ENCODE assay signal across 9 cellular contexts in genomic region chr9:135501261-135502167, GRCh38. TPM values are rescaled to one million over a fixed set of nuclear protein-coding genes. Genes with fewer than 3 reads are reported as not detected.
DNase-seq lines count a peak whose midpoint lies in the region; FAIRE-seq and TF ChIP-seq lines count a peak whose summit lies in the region.
"Had no signal": no experiment of that assay in that cellular context is flagged by ENCODE, and none has a peak within 500 bp of the region (broad histone marks: within the 10 kb centered on the region; RNA-seq: fewer than 3 reads in every experiment).

No MANE protein-coding gene starts in this region.

- H3K36me3 Mint-ChIP-seq in Caco-2 (ENCODE audit: insufficient read depth, unreplicated experiment) = peaks cover 38% of the 10 kb centered on the region

- BruUV-seq in Caco-2 (replicated peaks; lab: Mats Ljungman, UMichigan) = no TSS peak

- POLR2A ChIA-PET in Caco-2 (lab: Charles Lee) = no interaction called here

- H3K4me1 ChIP-seq in Caco-2 = peaks cover 12% of the 10 kb centered on the region; the same call in 1 of the 2 replicates
- peaks cover 1 to 38% (median 31%) of the 10 kb centered on the region in 5 donors for H3K4me1 ChIP-seq in subcutaneous abdominal adipose tissue (ENCODE audit: control insufficient read depth in 5 of 5, insufficient read depth in 5 of 5, low read length in 5 of 5)

- H3K27me3 Mint-ChIP-seq in Caco-2 (ENCODE audit: insufficient read depth, unreplicated experiment) = no peaks in the 10 kb centered on the region

- H3K9me3 ChIP-seq in Caco-2 (no peaks in the 10 kb centered on the region), subcutaneous abdominal adipose tissue (ENCODE audit: control insufficient read depth in 5 of 5, low read length in 5 of 5) (no peaks in the 10 kb centered on the region)

- H3K4me3 ChIP-seq in Caco-2 (ENCODE audit: low read depth, low read length) (peak overlapping the region; percentile 91), astrocyte of the spinal cord (ENCODE audit: low read depth, low read length) (peak overlapping the region; percentile 77), subcutaneous abdominal adipose tissue (ENCODE audit: low read depth in 1 of 5, low read length in 5 of 5) (peak overlapping the region; percentile 59 to 93 (median 85))

- H3K4me3 Mint-ChIP-seq in Caco-2 (ENCODE audit: unreplicated experiment) = peak overlapping the region; percentile 75

- no peak for TF ChIP-seq CTCF in Caco-2 (IDR thresholded peaks at IDR 0.05; ENCODE audit: insufficient read depth in 1 of 2, low read depth in 1 of 2, low read length in 1 of 2, severe bottlenecking in 1 of 2, unreplicated experiment in 1 of 2)
- no peak for TF ChIP-seq CTCF in astrocyte of the spinal cord (IDR thresholded peaks at IDR 0.05; ENCODE audit: low read depth, low read length)

- peak overlapping the region; percentile 8 to 93 (median 93) for H3K9ac ChIP-seq in subcutaneous abdominal adipose tissue (ENCODE audit: low read length in 5 of 5)

- no peaks in the 10 kb centered on the region for H3K27me3 ChIP-seq in Caco-2 (replicated peaks; ENCODE audit: control insufficient read depth, insufficient read depth, low read length)
- no peaks in the 10 kb centered on the region for H3K27me3 ChIP-seq in subcutaneous abdominal adipose tissue (ENCODE audit: control insufficient read depth in 5 of 5, insufficient read depth in 4 of 5, low read length in 5 of 5)

- H3K36me3 ChIP-seq in Caco-2 (ENCODE audit: control insufficient read depth, insufficient read depth, low read length) = peaks cover 9% of the 10 kb centered on the region
- H3K36me3 ChIP-seq in subcutaneous abdominal adipose tissue (ENCODE audit: control insufficient read depth in 5 of 5, insufficient read depth in 5 of 5, low read length in 5 of 5) = peaks cover 0 to 35% (median 26%) of the 10 kb centered on the region in 5 donors

- H3K4me1 Mint-ChIP-seq in Caco-2 (ENCODE audit: low read depth, unreplicated experiment) = no peaks in the 10 kb centered on the region

- H3K9me3 Mint-ChIP-seq in Caco-2 (ENCODE audit: unreplicated experiment) = no peaks in the 10 kb centered on the region

- in situ Hi-C loops in astrocyte of the spinal cord (cut with HindIII; ENCODE audit: low sequenced_read_pairs) = no loop called here
- in situ Hi-C loops in G401 (cut with HindIII; ENCODE audit: low sequenced_read_pairs) = no loop called here

- DNase-seq in Caco-2 (peak in 1 of 2 experiments; percentile 65), HTR-8/SVneo (ENCODE audit: insufficient read length, low spot score) (peak; percentile 44), astrocyte of the spinal cord (ENCODE audit: low read depth, low spot score) (peak; percentile 50), iris pigment epithelial cell (ENCODE audit: low read depth) (peak; percentile 74), G401 (ENCODE audit: low spot score) (no peak), GDM1 (lab: John Stamatoyannopoulos, UW) (no peak)
- no peak for DNase-seq in activated CD4-positive, CD25-positive, alpha-beta regulatory T cell treated with anti-CD3 and anti-CD28 coated beads, Interleukin-2, amount 50 U/mL, for 72 hours

- no peak overlapping the region for H3K27ac Mint-ChIP-seq in Caco-2 (ENCODE audit: unreplicated experiment)

- intact Hi-C loops in Caco-2 (cut with micrococcal nuclease; ENCODE audit: unreplicated experiment) = loop anchor here (2.0 kb wide), 1 partner anchor 21 kb away; no protein-coding TSS in a partner anchor

- CTCF ChIA-PET in Caco-2 (lab: Charles Lee) = no interaction called here

- no peak for FAIRE-seq in HTR-8/SVneo (lab: Jason Lieb, UNC)

- no peak overlapping the region for H3K27ac ChIP-seq in subcutaneous abdominal adipose tissue (ENCODE audit: low read depth, low read length)

RNA-seq across cellular contexts. Expression of gene MRPS2, which starts 1.0 kb away (rescaled TPM):
- 65.5 and 66.9 TPM in 2 replicates for total RNA-seq in Caco-2 (2022)
- total RNA-seq in G401 (2014; rRNA removed; shearing (Covaris generic)) = 32.7 and 53.5 TPM in 2 replicates

RNA-seq across cellular contexts. Expression of gene LCN1, which starts 19.7 kb away (rescaled TPM):
- not detected in 2 replicates for total RNA-seq in Caco-2 (2022)
- not detected in 2 replicates for total RNA-seq in G401 (2014; rRNA removed; shearing (Covaris generic))
- total RNA-seq: M059J had no signal

RNA-seq across cellular contexts. Expression of gene PPP1R26, which starts 21.9 kb away (rescaled TPM):
- 23.7 and 24.3 TPM in 2 replicates for total RNA-seq in Caco-2 (2022)
- 13.7 and 17.9 TPM in 2 replicates for total RNA-seq in G401 (2014; rRNA removed; shearing (Covaris generic))

RNA-seq across cellular contexts. Expression of gene OBP2A, which starts 44.4 kb away (rescaled TPM):
- not detected in 2 replicates for total RNA-seq in Caco-2 (2022)
- total RNA-seq in G401 (2014; rRNA removed; shearing (Covaris generic)) = not detected in 2 replicates
- total RNA-seq: M059J had no signal

Comparison
In these comparisons a context has a peak if more than half of its experiments do, and no peak if none do; other contexts are left out.
1. DNase-seq: peak in HTR-8/SVneo (single experiment), astrocyte of the spinal cord (single experiment) and iris pigment epithelial cell (single experiment); none in G401 (single experiment), GDM1 (single experiment) and activated CD4-positive, CD25-positive, alpha-beta regulatory T cell treated with anti-CD3 and anti-CD28 coated beads, Interleukin-2, amount 50 U/mL, for 72 hours (single experiment).
2. Peak in every context shown above with its lines, with median percentiles within 50 percentile points of each other: H3K4me3 ChIP-seq.